Comparison of ENCODE assay signal across 1 cellular context in the genomic region with DNA sequence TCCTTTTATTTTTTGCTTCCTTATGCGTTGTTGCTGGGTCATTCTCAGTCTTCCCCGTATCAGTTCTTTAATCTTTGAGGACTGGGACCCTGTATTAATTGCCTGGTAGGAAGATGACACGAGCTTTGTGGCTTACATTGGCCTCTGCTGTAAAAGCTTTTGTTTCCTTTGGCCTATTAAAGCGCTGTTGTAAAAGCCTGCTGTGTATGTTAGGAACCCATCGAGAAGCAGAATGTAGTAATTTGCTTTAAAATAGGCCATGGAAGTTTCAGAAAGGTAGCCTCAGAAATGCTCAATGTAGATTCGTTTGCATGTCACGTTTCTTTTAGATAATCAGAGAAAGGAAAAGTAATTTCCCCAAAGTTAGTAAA.
TF ChIP-seq lines count a peak whose summit lies in the region.

No MANE protein-coding gene starts in this region.

TF ChIP-seq in K562, 482 proteins besides CTCF, POLR2A, EP300 and RAD21 (continued from another document):
- TF ChIP-seq, protein P1, sequence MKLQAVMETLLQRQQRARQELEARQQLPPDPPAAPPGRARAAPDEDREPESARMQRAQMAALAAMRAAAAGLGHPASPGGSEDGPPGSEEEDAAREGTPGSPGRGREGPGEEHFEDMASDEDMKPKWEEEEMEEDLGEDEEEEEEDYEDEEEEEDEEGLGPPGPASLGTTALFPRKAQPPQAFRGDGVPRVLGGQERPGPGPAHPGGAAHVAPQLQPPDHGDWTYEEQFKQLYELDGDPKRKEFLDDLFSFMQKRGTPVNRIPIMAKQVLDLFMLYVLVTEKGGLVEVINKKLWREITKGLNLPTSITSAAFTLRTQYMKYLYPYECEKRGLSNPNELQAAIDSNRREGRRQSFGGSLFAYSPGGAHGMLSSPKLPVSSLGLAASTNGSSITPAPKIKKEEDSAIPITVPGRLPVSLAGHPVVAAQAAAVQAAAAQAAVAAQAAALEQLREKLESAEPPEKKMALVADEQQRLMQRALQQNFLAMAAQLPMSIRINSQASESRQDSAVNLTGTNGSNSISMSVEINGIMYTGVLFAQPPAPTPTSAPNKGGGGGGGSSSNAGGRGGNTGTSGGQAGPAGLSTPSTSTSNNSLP (IDR thresholded peaks at IDR 0.05; ENCODE audit: borderline replicate concordance, low read depth, low read length), result no peak
- TF ChIP-seq ZNF696 (CRISPR knock-in tag; conservative IDR thresholded peaks at IDR 0.05) (no peak), ZFX (CRISPR knock-in tag; IDR thresholded peaks at IDR 0.05) (peak; percentile 53; the same call in 1 of the 2 replicates), RB1 (IDR thresholded peaks at IDR 0.05; ENCODE audit: low read depth) (no peak), ZHX1 (conservative IDR thresholded peaks at IDR 0.05; ENCODE audit: low read length) (no peak), KDM5B (IDR thresholded peaks at IDR 0.05; ENCODE audit: insufficient replicate concordance, low read depth, low read length) (no peak)
- TF ChIP-seq, protein P2, sequence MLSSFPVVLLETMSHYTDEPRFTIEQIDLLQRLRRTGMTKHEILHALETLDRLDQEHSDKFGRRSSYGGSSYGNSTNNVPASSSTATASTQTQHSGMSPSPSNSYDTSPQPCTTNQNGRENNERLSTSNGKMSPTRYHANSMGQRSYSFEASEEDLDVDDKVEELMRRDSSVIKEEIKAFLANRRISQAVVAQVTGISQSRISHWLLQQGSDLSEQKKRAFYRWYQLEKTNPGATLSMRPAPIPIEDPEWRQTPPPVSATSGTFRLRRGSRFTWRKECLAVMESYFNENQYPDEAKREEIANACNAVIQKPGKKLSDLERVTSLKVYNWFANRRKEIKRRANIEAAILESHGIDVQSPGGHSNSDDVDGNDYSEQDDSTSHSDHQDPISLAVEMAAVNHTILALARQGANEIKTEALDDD (IDR thresholded peaks at IDR 0.05), result no peak
